Comparison of ENCODE assay signal across 1 cellular context in the genomic region with DNA sequence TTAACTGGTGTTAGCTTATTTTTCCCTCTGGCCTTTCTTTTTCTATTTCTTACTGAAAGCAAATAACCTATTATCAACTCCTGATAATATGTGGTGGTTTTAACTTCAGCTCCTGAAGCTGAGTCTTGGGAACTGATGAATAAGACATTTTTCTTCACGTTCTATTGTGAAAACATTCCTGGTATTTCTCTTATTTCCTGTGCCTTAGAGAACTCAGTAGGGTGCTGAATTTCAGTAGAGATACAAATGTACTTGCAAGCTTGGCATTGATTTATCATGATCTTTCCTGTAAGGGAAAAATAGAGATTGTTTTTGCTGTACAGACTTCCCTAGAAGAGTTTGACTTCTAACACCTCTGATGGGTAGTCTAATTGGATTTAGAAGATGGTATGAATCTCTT.
TF ChIP-seq lines count a peak whose summit lies in the region.

No MANE protein-coding gene starts in this region.

TF ChIP-seq in WTC11, 78 proteins besides CTCF, POLR2A, EP300 and RAD21 (continued from another document):
- TF ChIP-seq MLX (CRISPR knock-in tag; IDR thresholded peaks at IDR 0.05) (no peak), TP53 (CRISPR knock-in tag; IDR thresholded peaks at IDR 0.05) (no peak)
